Comparison of ENCODE assay signal across 14 cellular contexts in genomic region chrX:154800508-154801207, GRCh38. TPM values are rescaled to one million over a fixed set of nuclear protein-coding genes. Genes with fewer than 3 reads are reported as not detected.
DNase-seq lines count a peak whose midpoint lies in the region; ATAC-seq lines count a peak whose summit lies in the region.
"Had no signal": no experiment of that assay in that cellular context is flagged by ENCODE, and none has a peak within 500 bp of the region (broad histone marks: within the 10 kb centered on the region; RNA-seq: fewer than 3 reads in every experiment).

No MANE protein-coding gene starts in this region.

- no peaks in the 10 kb centered on the region for H3K27me3 Mint-ChIP-seq in activated CD4-positive, alpha-beta T cell treated with anti-CD3 and anti-CD28 coated beads, Interleukin-2, amount 10 ng/mL, durations not matched to agents 7 days and 5 days
- no peaks in the 10 kb centered on the region for H3K27me3 Mint-ChIP-seq in activated naive CD8-positive, alpha-beta T cell treated with anti-CD3 and anti-CD28 coated beads, Interleukin-2, amount 50 U/mL, for 24 hours
- H3K27me3 Mint-ChIP-seq: effector memory CD8-positive, alpha-beta T cell had no signal

- peak overlapping the region; percentile 54 for H3K4me3 Mint-ChIP-seq in activated CD4-positive, alpha-beta T cell treated with anti-CD3 and anti-CD28 coated beads, Interleukin-2, amount 10 ng/mL, durations not matched to agents 7 days and 5 days
- H3K4me3 Mint-ChIP-seq in activated naive CD8-positive, alpha-beta T cell treated with anti-CD3 and anti-CD28 coated beads, Interleukin-2, amount 50 U/mL, for 24 hours = no peak overlapping the region
- H3K4me3 Mint-ChIP-seq in stimulated activated effector memory CD8-positive, alpha-beta T cell treated with anti-CD3 and anti-CD28 coated beads, Interleukin-12 subunit alpha, Interleukin-12 subunit beta, amount 100 ng/mL, for 72 hours = no peak overlapping the region
- H3K4me3 Mint-ChIP-seq: effector memory CD8-positive, alpha-beta T cell had no signal

- peak overlapping the region; percentile 43 for H3K27ac Mint-ChIP-seq in activated CD4-positive, alpha-beta T cell treated with anti-CD3 and anti-CD28 coated beads, Interleukin-2, amount 10 ng/mL, durations not matched to agents 7 days and 5 days
- H3K27ac Mint-ChIP-seq in activated naive CD8-positive, alpha-beta T cell treated with anti-CD3 and anti-CD28 coated beads, Interleukin-2, amount 50 U/mL, for 24 hours = peak overlapping the region; percentile 59
- peak overlapping the region; percentile 87 for H3K27ac Mint-ChIP-seq in stimulated activated effector memory CD8-positive, alpha-beta T cell treated with anti-CD3 and anti-CD28 coated beads, Interleukin-12 subunit alpha, Interleukin-12 subunit beta, amount 100 ng/mL, for 72 hours
- H3K27ac Mint-ChIP-seq: effector memory CD8-positive, alpha-beta T cell had no signal

- CTCF ChIA-PET in activated CD4-positive, alpha-beta T cell treated with anti-CD3 and anti-CD28 coated beads, Interleukin-2, amount 10 ng/mL, durations not matched to agents 7 days and 5 days (lab: Charles Lee) = interaction anchor here (0.9 to 1.6 kb wide), 3 partner anchors 9 to 34 kb away, joined by 3 to 4 read pairs (median 3); no protein-coding TSS in a partner anchor

- peaks cover 3% of the 10 kb centered on the region for H3K36me3 Mint-ChIP-seq in activated CD4-positive, alpha-beta T cell treated with anti-CD3 and anti-CD28 coated beads, Interleukin-2, amount 10 ng/mL, durations not matched to agents 7 days and 5 days (ENCODE audit: low read depth)
- peaks cover 2% of the 10 kb centered on the region for H3K36me3 Mint-ChIP-seq in activated naive CD8-positive, alpha-beta T cell treated with anti-CD3 and anti-CD28 coated beads, Interleukin-2, amount 50 U/mL, for 24 hours (ENCODE audit: low read depth)
- H3K36me3 Mint-ChIP-seq in stimulated activated effector memory CD8-positive, alpha-beta T cell treated with anti-CD3 and anti-CD28 coated beads, Interleukin-12 subunit alpha, Interleukin-12 subunit beta, amount 100 ng/mL, for 72 hours = peaks cover 9% of the 10 kb centered on the region

- POLR2A ChIA-PET in activated CD4-positive, alpha-beta T cell treated with anti-CD3 and anti-CD28 coated beads, Interleukin-2, amount 10 ng/mL, durations not matched to agents 7 days and 5 days (lab: Charles Lee) = no interaction called here

- no peak for ATAC-seq in activated naive CD8-positive, alpha-beta T cell treated with anti-CD3 and anti-CD28 coated beads, Interleukin-2, amount 50 U/mL, for 24 hours
- ATAC-seq in stimulated activated effector memory CD8-positive, alpha-beta T cell treated with anti-CD3 and anti-CD28 coated beads, Interleukin-12 subunit alpha, Interleukin-12 subunit beta, amount 100 ng/mL, for 72 hours = no peak
- ATAC-seq in HG02678 (IDR thresholded peaks at IDR 0.05; ENCODE audit: unreplicated experiment) (no peak), HG02981 (IDR thresholded peaks at IDR 0.05; ENCODE audit: unreplicated experiment) (no peak)
- ATAC-seq: effector memory CD8-positive, alpha-beta T cell had no signal

- no peak for DNase-seq in activated CD4-positive, alpha-beta T cell treated with anti-CD3 and anti-CD28 coated beads, Interleukin-2, amount 10 ng/mL, durations not matched to agents 7 days and 5 days
- no peak for DNase-seq in activated CD4-positive, alpha-beta T cell treated with anti-CD3 and anti-CD28 coated beads for 48 hours
- peak; percentile 59 for DNase-seq in MV-4-11 (lab: John Stamatoyannopoulos, UW)
- DNase-seq in activated naive CD8-positive, alpha-beta T cell treated with anti-CD3 and anti-CD28 coated beads, Interleukin-2, amount 50 U/mL, for 24 hours = no peak
- no peak for DNase-seq in stimulated activated effector memory CD8-positive, alpha-beta T cell treated with anti-CD3 and anti-CD28 coated beads, Interleukin-12 subunit alpha, Interleukin-12 subunit beta, amount 100 ng/mL, for 72 hours (ENCODE audit: low spot score in 2 of 2)
- no peak for DNase-seq in NK-92 treated with Interleukin-12 subunit alpha and Interleukin-12 subunit beta, amount 100 ng/mL, for 24 hours (lab: John Stamatoyannopoulos, UW)
- DNase-seq: activated naive CD4-positive, alpha-beta T cell treated with anti-CD3 and anti-CD28 coated beads, Interleukin-2, amount 50 U/mL, for 16 hours; C1 segment of cervical spinal cord; effector memory CD8-positive, alpha-beta T cell; hypothalamus had no signal

- peaks cover 75% of the 10 kb centered on the region for H3K4me1 Mint-ChIP-seq in activated CD4-positive, alpha-beta T cell treated with anti-CD3 and anti-CD28 coated beads, Interleukin-2, amount 10 ng/mL, durations not matched to agents 7 days and 5 days
- peaks cover 75% of the 10 kb centered on the region for H3K4me1 Mint-ChIP-seq in activated naive CD8-positive, alpha-beta T cell treated with anti-CD3 and anti-CD28 coated beads, Interleukin-2, amount 50 U/mL, for 24 hours
- H3K4me1 Mint-ChIP-seq in stimulated activated effector memory CD8-positive, alpha-beta T cell treated with anti-CD3 and anti-CD28 coated beads, Interleukin-12 subunit alpha, Interleukin-12 subunit beta, amount 100 ng/mL, for 72 hours = peaks cover 27% of the 10 kb centered on the region

- H3K9me3 Mint-ChIP-seq in activated CD4-positive, alpha-beta T cell treated with anti-CD3 and anti-CD28 coated beads, Interleukin-2, amount 10 ng/mL, durations not matched to agents 7 days and 5 days = no peaks in the 10 kb centered on the region
- H3K9me3 Mint-ChIP-seq in activated naive CD8-positive, alpha-beta T cell treated with anti-CD3 and anti-CD28 coated beads, Interleukin-2, amount 50 U/mL, for 24 hours = no peaks in the 10 kb centered on the region
- H3K9me3 Mint-ChIP-seq in stimulated activated effector memory CD8-positive, alpha-beta T cell treated with anti-CD3 and anti-CD28 coated beads, Interleukin-12 subunit alpha, Interleukin-12 subunit beta, amount 100 ng/mL, for 72 hours = peaks cover 2% of the 10 kb centered on the region
- H3K9me3 Mint-ChIP-seq: effector memory CD8-positive, alpha-beta T cell had no signal

RNA-seq across cellular contexts. Expression of gene MPP1, which starts 4.6 kb away (rescaled TPM):
- total RNA-seq in activated CD4-positive, alpha-beta T cell treated with anti-CD3 and anti-CD28 coated beads, Interleukin-2, amount 10 ng/mL, durations not matched to agents 7 days and 5 days = 10 to 100 TPM; 45.0 to 48.6 TPM

RNA-seq across cellular contexts. Expression of gene SMIM9, which starts 33.8 kb away (rescaled TPM):
- total RNA-seq in activated CD4-positive, alpha-beta T cell treated with anti-CD3 and anti-CD28 coated beads, Interleukin-2, amount 10 ng/mL, durations not matched to agents 7 days and 5 days = not detected
- total RNA-seq: mononuclear cell, smooth muscle cell had no signal

RNA-seq across cellular contexts. Expression of gene DKC1, which starts 38.0 kb away (rescaled TPM):
- total RNA-seq in activated CD4-positive, alpha-beta T cell treated with anti-CD3 and anti-CD28 coated beads, Interleukin-2, amount 10 ng/mL, durations not matched to agents 7 days and 5 days = 10 to 100 TPM; 64.7 to 69.3 TPM

RNA-seq across cellular contexts. Expression of gene GAB3, which starts 49.8 kb away (rescaled TPM):
- 1 to 10 TPM; 4.5 to 5.5 TPM for total RNA-seq in activated CD4-positive, alpha-beta T cell treated with anti-CD3 and anti-CD28 coated beads, Interleukin-2, amount 10 ng/mL, durations not matched to agents 7 days and 5 days
